In genomic region chr12:85835417-85835809, GRCh38 we compare ENCODE assay signal across 10 cellular contexts. TPM values are rescaled to one million over a fixed set of nuclear protein-coding genes. Genes with fewer than 3 reads are reported as not detected.
DNase-seq lines count a peak whose midpoint lies in the region; FAIRE-seq and TF ChIP-seq lines count a peak whose summit lies in the region.
"Had no signal": no experiment of that assay in that cellular context is flagged by ENCODE, and none has a peak within 500 bp of the region (broad histone marks: within the 10 kb centered on the region; RNA-seq: fewer than 3 reads in every experiment).

No MANE protein-coding gene starts in this region.

- H3K9me3 ChIP-seq in NT2/D1 (ENCODE audit: insufficient read depth, low read length) (no peaks in the 10 kb centered on the region), thymus (ENCODE audit: control insufficient read depth) (no peaks in the 10 kb centered on the region)

- H3K9ac ChIP-seq in NT2/D1 (ENCODE audit: insufficient read length, low read depth) = no peak overlapping the region

- H3K36me3 ChIP-seq in NT2/D1 (ENCODE audit: insufficient read depth, insufficient read length, low read length) = no peaks in the 10 kb centered on the region
- H3K36me3 ChIP-seq in thymus (ENCODE audit: control insufficient read depth, insufficient read depth) = no peaks in the 10 kb centered on the region

- no peak for FAIRE-seq in GM19239 (lab: Jason Lieb, UNC)

- H3K4me3 ChIP-seq in NT2/D1 (ENCODE audit: insufficient read length, low read depth) (peak overlapping the region; percentile 16), thymus (ENCODE audit: low read length) (peak overlapping the region; percentile 27)

- peaks cover 2% of the 10 kb centered on the region for H3K27me3 Mint-ChIP-seq in endothelial cell (ENCODE audit: unreplicated experiment)
- H3K27me3 Mint-ChIP-seq in mesothelial cell of epicardium (ENCODE audit: low read depth) = no peaks in the 10 kb centered on the region

- H3K9me3 Mint-ChIP-seq in endothelial cell (ENCODE audit: unreplicated experiment) = no peaks in the 10 kb centered on the region
- no peaks in the 10 kb centered on the region for H3K9me3 Mint-ChIP-seq in mesothelial cell of epicardium
- H3K9me3 Mint-ChIP-seq: activated naive CD8-positive, alpha-beta T cell treated with anti-CD3 and anti-CD28 coated beads for 36 hours had no signal

- peak overlapping the region; percentile 89 for H3K27ac Mint-ChIP-seq in endothelial cell (ENCODE audit: unreplicated experiment)
- H3K27ac Mint-ChIP-seq in mesothelial cell of epicardium = peak overlapping the region; percentile 89
- H3K27ac Mint-ChIP-seq: activated naive CD8-positive, alpha-beta T cell treated with anti-CD3 and anti-CD28 coated beads for 36 hours had no signal

- DNase-seq in NT2/D1 (ENCODE audit: low read depth, low spot score) (no peak), endothelial cell (ENCODE audit: low spot score) (no peak), mesothelial cell of epicardium (ENCODE audit: low spot score in 2 of 2, unreplicated experiment in 2 of 2) (no peak), GM19239 (ENCODE audit: insufficient read length, low spot score) (no peak), GM19240 (ENCODE audit: insufficient read length, low spot score) (no peak), NCI-H510A (lab: John Stamatoyannopoulos, UW) (no peak)
- no peak for DNase-seq in NK-92 treated with Interleukin-12 subunit alpha and Interleukin-12 subunit beta, amount 100 ng/mL, for 24 hours (lab: John Stamatoyannopoulos, UW)
- DNase-seq: activated naive CD8-positive, alpha-beta T cell treated with anti-CD3 and anti-CD28 coated beads for 36 hours had no signal

- peak overlapping the region; percentile 87 for H3K4me3 Mint-ChIP-seq in endothelial cell (ENCODE audit: unreplicated experiment)
- H3K4me3 Mint-ChIP-seq in mesothelial cell of epicardium = peak overlapping the region; percentile 80
- H3K4me3 Mint-ChIP-seq: activated naive CD8-positive, alpha-beta T cell treated with anti-CD3 and anti-CD28 coated beads for 36 hours had no signal

- no peak for TF ChIP-seq CTCF in endothelial cell (IDR thresholded peaks at IDR 0.05; ENCODE audit: unreplicated experiment)
- no peak for TF ChIP-seq CTCF in mesothelial cell of epicardium (IDR thresholded peaks at IDR 0.05; ENCODE audit: unreplicated experiment)

- no peaks in the 10 kb centered on the region for H3K27me3 ChIP-seq in NT2/D1 (ENCODE audit: insufficient read depth, insufficient read length)
- H3K27me3 ChIP-seq in thymus (ENCODE audit: control insufficient read depth, insufficient read depth) = no peaks in the 10 kb centered on the region

- H3K4me1 ChIP-seq in NT2/D1 (ENCODE audit: insufficient read depth, insufficient read length) (no peaks in the 10 kb centered on the region), thymus (ENCODE audit: control insufficient read depth, insufficient read depth, low read length) (no peaks in the 10 kb centered on the region)

- H3K36me3 Mint-ChIP-seq in endothelial cell (ENCODE audit: low read depth, unreplicated experiment) (no peaks in the 10 kb centered on the region), mesothelial cell of epicardium (no peaks in the 10 kb centered on the region)
- H3K36me3 Mint-ChIP-seq: activated naive CD8-positive, alpha-beta T cell treated with anti-CD3 and anti-CD28 coated beads for 36 hours had no signal

- H3K4me1 Mint-ChIP-seq in endothelial cell (ENCODE audit: unreplicated experiment) = peaks cover 6% of the 10 kb centered on the region
- peaks cover 40% of the 10 kb centered on the region for H3K4me1 Mint-ChIP-seq in mesothelial cell of epicardium
- H3K4me1 Mint-ChIP-seq: activated naive CD8-positive, alpha-beta T cell treated with anti-CD3 and anti-CD28 coated beads for 36 hours had no signal

- H3K27ac ChIP-seq in thymus (ENCODE audit: low read depth) = no peak overlapping the region

RNA-seq across cellular contexts. Expression of gene RASSF9, which starts 0.8 kb away (rescaled TPM):
- 2.2 TPM for total RNA-seq in endothelial cell (ENCODE audit: unreplicated experiment)
- 4.9 to 5.0 TPM (median 5.0 TPM) in 3 replicates for total RNA-seq in mesothelial cell of epicardium
- 0.94 TPM for polyA plus RNA-seq in thymus
- total RNA-seq: activated naive CD8-positive, alpha-beta T cell treated with anti-CD3 and anti-CD28 coated beads for 36 hours had no signal

RNA-seq across cellular contexts. Expression of gene NTS, which starts 38.7 kb away (rescaled TPM):
- 79.2 TPM for total RNA-seq in endothelial cell (ENCODE audit: unreplicated experiment)
- total RNA-seq in mesothelial cell of epicardium = 0.25 TPM in 1 of 3 replicates, not detected in the others
- 6.2 TPM for polyA plus RNA-seq in thymus
- total RNA-seq: activated naive CD8-positive, alpha-beta T cell treated with anti-CD3 and anti-CD28 coated beads for 36 hours; Daoy had no signal

Comparison
In these comparisons a context has a peak if more than half of its experiments do, and no peak if none do; other contexts are left out.
1. RNA of gene NTS, which starts 38.7 kb away (total RNA-seq): 79.2 TPM in endothelial cell (single experiment); 0.25 TPM in mesothelial cell of epicardium; every median in the first group is over 10 times any median in the second.